ENCODE assay signal across 19 cellular contexts in the genomic region with DNA sequence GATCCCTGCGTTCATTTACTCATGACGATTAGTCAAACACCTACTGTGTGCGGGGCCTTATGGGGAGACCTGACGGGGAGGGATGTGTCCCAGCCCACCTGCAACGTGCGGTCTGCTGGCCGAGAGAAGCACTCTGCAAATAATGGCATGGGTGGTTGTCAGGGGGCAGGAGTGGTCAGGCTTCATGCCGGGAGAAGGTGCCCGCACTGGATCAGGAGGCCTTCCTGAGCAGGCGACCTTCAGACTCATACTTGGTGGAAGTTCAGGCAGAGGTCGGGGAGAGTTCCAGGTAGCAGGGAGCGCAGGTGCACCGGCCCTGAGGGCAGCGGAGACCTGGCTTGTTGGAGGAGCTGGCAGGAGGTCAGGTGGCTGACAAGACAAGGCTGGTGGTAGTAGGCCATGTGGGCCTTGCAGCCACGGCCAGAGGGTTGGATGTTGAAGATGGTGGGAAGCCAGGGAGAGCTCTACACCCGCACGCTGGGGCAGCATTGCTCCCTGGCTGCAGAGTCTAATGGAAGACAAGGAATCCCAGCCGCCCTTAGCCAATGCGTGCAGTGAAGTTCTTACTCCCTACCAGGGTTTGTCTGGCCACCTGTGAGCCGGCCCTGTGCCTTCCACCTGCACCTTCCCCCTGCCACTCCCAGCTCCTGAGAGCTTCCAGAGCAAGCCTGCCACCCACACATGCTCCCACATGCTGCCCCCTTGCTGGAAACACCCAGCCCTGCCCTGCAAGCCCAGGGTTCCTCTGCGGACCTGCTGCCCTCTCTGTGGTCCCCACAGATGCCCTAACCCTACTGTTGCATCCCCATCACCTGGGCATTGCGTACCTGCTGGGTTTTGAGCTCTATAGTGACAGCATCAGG.
DNase-seq lines count a peak whose midpoint lies in the region; FAIRE-seq and TF ChIP-seq lines count a peak whose summit lies in the region.
"Had no signal": no experiment of that assay in that cellular context is flagged by ENCODE, and none has a peak within 500 bp of the region (broad histone marks: within the 10 kb centered on the region; RNA-seq: fewer than 3 reads in every experiment).

No MANE protein-coding gene starts in this region.

- no peak overlapping the region for H3K4me3 Mint-ChIP-seq in chondrocyte (ENCODE audit: unreplicated experiment)
- H3K4me3 Mint-ChIP-seq in neural crest cell: no peak overlapping the region
- H3K4me3 Mint-ChIP-seq: GM23338, H9 had no signal

- H3K27me3 ChIP-seq in H1 (replicated peaks in 1 of 4; ENCODE audit: control insufficient read depth in 3 of 4, extremely low read depth in 1 of 4, insufficient read depth in 3 of 4, low read length in 3 of 4): no peaks in the 10 kb centered on the region; a peak in 1 of 7 replicates
- H3K27me3 ChIP-seq: BE2C had no signal

- WGBS in H1 (ENCODE audit: extremely low coverage in 1 of 2, insufficient coverage in 1 of 2, insufficient read length in 1 of 2, insufficient replicate concordance in 2 of 2, low coverage in 1 of 2, low lambda C conversion rate in 2 of 2, missing lambda C conversion rate in 1 of 2), 2 experiments: 93% methylated on average over 22 of the region's 22 CpGs; no CpG with 5 or more reads in 1 of the 2 experiments

- no peak overlapping the region for H3K14ac ChIP-seq in H1 (ENCODE audit: insufficient read length)

- H4K8ac ChIP-seq in H1 (ENCODE audit: extremely low read depth, insufficient read depth, low read length): no peak overlapping the region

- H2BK20ac ChIP-seq in H1 (ENCODE audit: low read length): peak overlapping the region; percentile 61; the same call in 1 of the 2 replicates

- H3K36me3 Mint-ChIP-seq in chondrocyte (ENCODE audit: low read depth): peaks cover 3% of the 10 kb centered on the region
- H3K36me3 Mint-ChIP-seq in neural crest cell (ENCODE audit: low read depth): no peaks in the 10 kb centered on the region
- H3K36me3 Mint-ChIP-seq: CD4-positive, alpha-beta memory T cell had no signal

- no peak overlapping the region for H2BK5ac ChIP-seq in H1 (ENCODE audit: low read depth, low read length)

- no peak overlapping the region for H2BK120ac ChIP-seq in H1 (replicated peaks; ENCODE audit: low read depth, low read length)

- TF ChIP-seq EP300 in H1 (IDR thresholded peaks at IDR 0.05; ENCODE audit: borderline replicate concordance in 1 of 2, low read depth in 2 of 2, low read length in 2 of 2): no peak

- H3K79me1 ChIP-seq in H1 (ENCODE audit: low read depth, low read length): no peaks in the 10 kb centered on the region

- peaks cover 4 to 8% of the 10 kb centered on the region in 2 experiments; a peak in 2 of 4 replicates for H3K9me3 ChIP-seq in H1 (ENCODE audit: insufficient read depth in 2 of 2, low read depth in 1 of 2, low read length in 1 of 2)
- H3K9me3 ChIP-seq: A549, BE2C had no signal

- peaks cover 0 to 4% of the 10 kb centered on the region in 2 experiments for H4K20me1 ChIP-seq in H1 (replicated peaks in 1 of 2; ENCODE audit: control insufficient read depth in 1 of 2, insufficient read depth in 2 of 2, low read length in 2 of 2)

- CTCF ChIA-PET in H1 (lab: Charles Lee; ENCODE audit: partially characterized antibody): interaction anchor here (0.6 to 9.5 kb wide), 16 partner anchors 11 to 264 kb away, joined by 3 to 80 read pairs (median 4); partner anchors contain the start of gene SORCS2

- DNase-seq in chondrocyte (ENCODE audit: low spot score): peak; percentile 87
- no peak for DNase-seq in H1 (ENCODE audit: low read depth in 1 of 2, low spot score in 2 of 2)
- DNase-seq in neural crest cell (ENCODE audit: low read depth, low spot score): no peak
- no peak for DNase-seq in substantia nigra (lab: John Stamatoyannopoulos, UW)
- DNase-seq in effector CD8-positive, alpha-beta T cell (lab: John Stamatoyannopoulos, UW): no peak
- no peak for DNase-seq in NOMO-1 treated with dmso at 0.1 percent for 144 hours (lab: John Stamatoyannopoulos, UW; ENCODE audit: unreplicated experiment)
- DNase-seq: BE2C; CD4-positive, alpha-beta memory T cell; COR-L47; DMS153; DMS79 treated with DMSO at 0.1 percent for 48 hours; EL; H9 had no signal

- no peaks in the 10 kb centered on the region for H3K36me3 ChIP-seq in H1 (ENCODE audit: control insufficient read depth in 2 of 4, insufficient read depth in 4 of 4, low read length in 3 of 4)
- H3K36me3 ChIP-seq: BE2C had no signal

- peaks cover 5% of the 10 kb centered on the region for H3K27me3 Mint-ChIP-seq in chondrocyte (ENCODE audit: low read depth)
- peaks cover 3% of the 10 kb centered on the region for H3K27me3 Mint-ChIP-seq in neural crest cell (ENCODE audit: low read depth)

- no peak overlapping the region for H2AFZ ChIP-seq in H1 (ENCODE audit: low read length)
- H2AFZ ChIP-seq: GM23338 had no signal

- H3K9me3 Mint-ChIP-seq in chondrocyte (ENCODE audit: low read depth) (peaks cover 3% of the 10 kb centered on the region), neural crest cell (peaks cover 3% of the 10 kb centered on the region)

- no peak overlapping the region for H3K9ac ChIP-seq in H1 (replicated peaks in 1 of 4; ENCODE audit: extremely low read depth in 1 of 4, low read depth in 3 of 4, low read length in 3 of 4)

- H3K56ac ChIP-seq in H1 (replicated peaks; ENCODE audit: insufficient read length, low read depth, low read length): no peak overlapping the region

- H3K4ac ChIP-seq in H1 (replicated peaks; ENCODE audit: insufficient read length, low read depth, low read length): no peak overlapping the region

- no peak overlapping the region for H2BK15ac ChIP-seq in H1 (ENCODE audit: low read length)

- no peak overlapping the region for H2AK5ac ChIP-seq in H1 (ENCODE audit: low read depth, low read length)

- POLR2A ChIA-PET in H1 (lab: Charles Lee; ENCODE audit: partially characterized antibody): no interaction called here

- no peak overlapping the region for H3K4me3 ChIP-seq in H1 (ENCODE audit: extremely low read depth in 1 of 4, insufficient read depth in 2 of 4, low read depth in 3 of 4, low read length in 4 of 4)
- H3K4me3 ChIP-seq: A549, GM23338 had no signal

- H3K27ac ChIP-seq in H1 (ENCODE audit: low read depth, low read length) (no peak overlapping the region), substantia nigra (ENCODE audit: low read depth, low read length, poor library complexity, severe bottlenecking) (peak overlapping the region; percentile 37)
- H3K27ac ChIP-seq: A549, C4-2B had no signal

- H3K4me1 Mint-ChIP-seq in chondrocyte (ENCODE audit: low read depth) (peaks cover 32% of the 10 kb centered on the region), neural crest cell (peaks cover 12% of the 10 kb centered on the region)

- H3K18ac ChIP-seq in H1 (ENCODE audit: extremely low read depth, low read length): no peak overlapping the region

- FAIRE-seq in H1 (lab: Jason Lieb, UNC): no peak
- FAIRE-seq: A549, D721Med, G401.6, GM12891 had no signal

- no peaks in the 10 kb centered on the region for H3K79me2 ChIP-seq in H1 (ENCODE audit: control insufficient read depth in 1 of 2, insufficient read depth in 2 of 2, low read length in 2 of 2)

- no peak overlapping the region for H4K5ac ChIP-seq in H1 (ENCODE audit: insufficient read length, low read depth, low read length)

- H4K91ac ChIP-seq in H1 (replicated peaks; ENCODE audit: insufficient read length, low read length): no peak overlapping the region

- H3K27ac Mint-ChIP-seq in chondrocyte (ENCODE audit: unreplicated experiment): no peak overlapping the region
- peak overlapping the region; percentile 14 for H3K27ac Mint-ChIP-seq in neural crest cell (ENCODE audit: unreplicated experiment)
- H3K27ac Mint-ChIP-seq: CD4-positive, alpha-beta memory T cell; GM23338; H9 had no signal

- TF ChIP-seq RAD21 in H1 (IDR thresholded peaks at IDR 0.05 in 1 of 2, conservative IDR thresholded peaks at IDR 0.05 in 1 of 2; ENCODE audit: low read depth in 2 of 2, low read length in 2 of 2): no peak

- TF ChIP-seq CTCF in chondrocyte (IDR thresholded peaks at IDR 0.05): no peak
- no peak for TF ChIP-seq CTCF in H1 (IDR thresholded peaks at IDR 0.05; ENCODE audit: control extremely low read depth in 1 of 3, insufficient read depth in 1 of 3, low read depth in 1 of 3, low read length in 3 of 3)
- no peak for TF ChIP-seq CTCF in neural crest cell (conservative IDR thresholded peaks at IDR 0.05)

- H3K23ac ChIP-seq in H1 (ENCODE audit: insufficient read length): no peak overlapping the region

- no peak overlapping the region for H3K4me2 ChIP-seq in H1 (ENCODE audit: insufficient read depth in 1 of 2, low read depth in 2 of 2, low read length in 2 of 2)
- H3K4me2 ChIP-seq: A549, GM23338 had no signal

- H3K23me2 ChIP-seq in H1 (ENCODE audit: low read depth, low read length): peaks cover 7% of the 10 kb centered on the region; the same call in 1 of the 2 replicates

- peaks cover 0 to 6% (median 4%) of the 10 kb centered on the region in 4 experiments; a peak in 4 of 7 replicates for H3K4me1 ChIP-seq in H1 (replicated peaks in 1 of 4; ENCODE audit: control insufficient read depth in 3 of 4, insufficient read depth in 4 of 4, low read length in 3 of 4)

- TF ChIP-seq POLR2A in H1 (IDR thresholded peaks at IDR 0.05; ENCODE audit: control extremely low read depth in 1 of 2, low read depth in 2 of 2, low read length in 2 of 2): no peak

- H2BK12ac ChIP-seq in H1 (ENCODE audit: low read depth, low read length): no peak overlapping the region

TF ChIP-seq in H1, 55 proteins besides CTCF, POLR2A, EP300 and RAD21 (continues in another document):
- TF ChIP-seq TAF1 (IDR thresholded peaks at IDR 0.05; ENCODE audit: low read depth, low read length): no peak
- no peak for TF ChIP-seq EGR1 (IDR thresholded peaks at IDR 0.05; ENCODE audit: borderline replicate concordance, low read depth, low read length)
- TF ChIP-seq TAF7 (optimal IDR thresholded peaks at IDR 0.05; ENCODE audit: borderline replicate concordance, low read depth, low read length): no peak
- no peak for TF ChIP-seq GTF2F1 (IDR thresholded peaks at IDR 0.05; ENCODE audit: borderline replicate concordance, low read depth, low read length)
- TF ChIP-seq CBX8 (IDR thresholded peaks at IDR 0.05; ENCODE audit: borderline replicate concordance, low read depth, low read length): no peak
- no peak for TF ChIP-seq KDM4A (IDR thresholded peaks at IDR 0.05; ENCODE audit: low read depth, low read length, severe bottlenecking)
- no peak for TF ChIP-seq FOSL1 (IDR thresholded peaks at IDR 0.05; ENCODE audit: insufficient read depth, low read depth, low read length)
- no peak for TF ChIP-seq SIN3A (conservative IDR thresholded peaks at IDR 0.05 in 1 of 2, IDR thresholded peaks at IDR 0.05 in 1 of 2; ENCODE audit: low read depth in 1 of 2, low read length in 2 of 2)
- TF ChIP-seq MAFK (IDR thresholded peaks at IDR 0.05; ENCODE audit: low read depth, low read length): no peak
- no peak for TF ChIP-seq RFX5 (IDR thresholded peaks at IDR 0.05; ENCODE audit: borderline replicate concordance, low read depth, low read length)
- TF ChIP-seq SRF (IDR thresholded peaks at IDR 0.05; ENCODE audit: low read depth, low read length): no peak
- no peak for TF ChIP-seq JUN (IDR thresholded peaks at IDR 0.05; ENCODE audit: low read depth, low read length)
- TF ChIP-seq CHD2 (IDR thresholded peaks at IDR 0.05; ENCODE audit: low read length): no peak
- no peak for TF ChIP-seq GABPA (IDR thresholded peaks at IDR 0.05; ENCODE audit: borderline replicate concordance, insufficient read depth, low read length)
- no peak for TF ChIP-seq BACH1 (IDR thresholded peaks at IDR 0.05; ENCODE audit: low read length)
